In genomic region chr12:3751151-3752095, GRCh38 we compare ENCODE assay signal across 10 cellular contexts. TPM values are rescaled to one million over a fixed set of nuclear protein-coding genes. Genes with fewer than 3 reads are reported as not detected.
DNase-seq lines count a peak whose midpoint lies in the region; ATAC-seq and TF ChIP-seq lines count a peak whose summit lies in the region.
"Had no signal": no experiment of that assay in that cellular context is flagged by ENCODE, and none has a peak within 500 bp of the region (broad histone marks: within the 10 kb centered on the region; RNA-seq: fewer than 3 reads in every experiment).

No MANE protein-coding gene starts in this region.

- H3K4me3 ChIP-seq in WERI-Rb-1 (ENCODE audit: low read depth, low read length) (no peak overlapping the region), epithelial cell of proximal tubule (ENCODE audit: low read depth, low read length) (peak overlapping the region; percentile 57), body of pancreas (no peak overlapping the region)

- H3K4me3 Mint-ChIP-seq in T-helper 2 cell treated with Interferon-gamma antibody and Interleukin-4, amounts not matched to agents 5 μg/mL and 100 μg/mL, for 36 hours = peak overlapping the region; percentile 91

- intact Hi-C loops in body of pancreas (cut with DNase I) = no loop called here

- no peak for ATAC-seq in stimulated activated naive CD8-positive, alpha-beta T cell treated with anti-CD3 and anti-CD28 coated beads, Interleukin-15, Interleukin-2, amounts not matched to agents 100 U/mL and 50 U/mL, for 24 hours
- ATAC-seq in HG03135 (IDR thresholded peaks at IDR 0.05; ENCODE audit: unreplicated experiment) = no peak
- ATAC-seq in body of pancreas = no peak

- no peaks in the 10 kb centered on the region for H3K36me3 ChIP-seq in WERI-Rb-1
- no peaks in the 10 kb centered on the region for H3K36me3 ChIP-seq in body of pancreas (replicated peaks in 1 of 2; ENCODE audit: insufficient read depth in 1 of 2, low read depth in 2 of 2)

- H3K27ac ChIP-seq in WERI-Rb-1 = peak overlapping the region; percentile 4
- no peak overlapping the region for H3K27ac ChIP-seq in body of pancreas

- peaks cover 6% of the 10 kb centered on the region for H3K9me3 ChIP-seq in WERI-Rb-1 (ENCODE audit: severe bottlenecking)
- no peaks in the 10 kb centered on the region for H3K9me3 ChIP-seq in body of pancreas

- 92% methylated on average over 15 of the region's 15 CpGs for WGBS in body of pancreas, 2 donors

- H3K4me1 Mint-ChIP-seq in T-helper 2 cell treated with Interferon-gamma antibody and Interleukin-4, amounts not matched to agents 5 μg/mL and 100 μg/mL, for 36 hours (ENCODE audit: low read depth) = peaks cover 41% of the 10 kb centered on the region

- no peak for DNase-seq in T-helper 2 cell treated with Interferon-gamma antibody and Interleukin-4, amounts not matched to agents 5 μg/mL and 100 μg/mL, for 36 hours (ENCODE audit: low spot score)
- DNase-seq in T-helper 2 cell = no peak
- peak; percentile 23 for DNase-seq in WERI-Rb-1
- no peak for DNase-seq in epithelial cell of proximal tubule (ENCODE audit: low read depth)
- peak; percentile 27 for DNase-seq in stimulated activated naive CD8-positive, alpha-beta T cell treated with anti-CD3 and anti-CD28 coated beads, Interleukin-15, Interleukin-2, amounts not matched to agents 100 U/mL and 50 U/mL, for 24 hours
- no peak for DNase-seq in body of pancreas
- no peak for DNase-seq in Ammon's horn (ENCODE audit: low spot score)
- DNase-seq: 8988T, NCI-H1930 had no signal

- peaks cover 20% of the 10 kb centered on the region for H3K4me1 ChIP-seq in body of pancreas

- TF ChIP-seq CTCF in WERI-Rb-1 (IDR thresholded peaks at IDR 0.05; ENCODE audit: low read depth, low read length) (no peak), epithelial cell of proximal tubule (conservative IDR thresholded peaks at IDR 0.05; ENCODE audit: low read depth, low read length) (no peak), body of pancreas (IDR thresholded peaks at IDR 0.05) (no peak)

- H3K27ac Mint-ChIP-seq in T-helper 2 cell treated with Interferon-gamma antibody and Interleukin-4, amounts not matched to agents 5 μg/mL and 100 μg/mL, for 36 hours = peak overlapping the region; percentile 93

- peaks cover 41% of the 10 kb centered on the region for H3K36me3 Mint-ChIP-seq in T-helper 2 cell treated with Interferon-gamma antibody and Interleukin-4, amounts not matched to agents 5 μg/mL and 100 μg/mL, for 36 hours (ENCODE audit: low read depth)

- TF ChIP-seq POLR2A in body of pancreas (IDR thresholded peaks at IDR 0.05) = no peak

- no peaks in the 10 kb centered on the region for H3K9me3 Mint-ChIP-seq in T-helper 2 cell treated with Interferon-gamma antibody and Interleukin-4, amounts not matched to agents 5 μg/mL and 100 μg/mL, for 36 hours

- H3K27me3 Mint-ChIP-seq in T-helper 2 cell treated with Interferon-gamma antibody and Interleukin-4, amounts not matched to agents 5 μg/mL and 100 μg/mL, for 36 hours (ENCODE audit: low read depth) = no peaks in the 10 kb centered on the region

- H3K27me3 ChIP-seq in WERI-Rb-1 (ENCODE audit: insufficient read depth, low read depth, severe bottlenecking) (no peaks in the 10 kb centered on the region), body of pancreas (no peaks in the 10 kb centered on the region)

RNA-seq across cellular contexts. Expression of gene CRACR2A, which starts 1.5 kb away (rescaled TPM):
- total RNA-seq in epithelial cell of proximal tubule (1.7 and 4.5 TPM in 2 replicates), body of pancreas (10 to 100 TPM in 1 of 2 donors, 1 to 10 TPM in 1; 7.0 to 13.8 TPM)

Comparison
In these comparisons a context has a peak if more than half of its experiments do, and no peak if none do; other contexts are left out.
1. DNase-seq: peak in WERI-Rb-1 (single experiment) and stimulated activated naive CD8-positive, alpha-beta T cell treated with anti-CD3 and anti-CD28 coated beads, Interleukin-15, Interleukin-2, amounts not matched to agents 100 U/mL and 50 U/mL, for 24 hours (single experiment); none in T-helper 2 cell treated with Interferon-gamma antibody and Interleukin-4, amounts not matched to agents 5 μg/mL and 100 μg/mL, for 36 hours (single experiment), T-helper 2 cell (0 of 5), epithelial cell of proximal tubule (single experiment), body of pancreas (0 of 4) and Ammon's horn (single experiment).